26 cellular contexts compared by ENCODE assay signal in the genomic region with DNA sequence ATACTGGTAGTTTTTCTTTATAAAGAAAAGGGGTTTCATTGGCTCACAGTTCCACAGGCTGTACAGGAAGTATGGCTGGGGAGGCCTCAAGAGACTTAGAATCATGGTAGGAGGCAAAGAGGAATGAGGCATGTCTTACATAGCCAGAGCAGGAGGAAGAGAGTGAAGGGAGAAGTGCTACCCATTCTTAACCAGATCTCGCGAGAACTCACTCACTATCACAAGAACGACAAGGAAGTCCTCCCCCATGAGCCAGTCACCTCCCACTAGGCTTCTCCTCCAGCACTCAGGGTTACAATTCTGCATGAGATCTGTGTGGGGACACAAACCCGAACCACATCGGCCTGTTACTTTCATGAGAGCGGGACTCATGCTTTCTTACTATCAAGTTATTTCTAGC.
"Had no signal": no experiment of that assay in that cellular context is flagged by ENCODE, and none has a peak within 500 bp of the region (broad histone marks: within the 10 kb centered on the region; RNA-seq: fewer than 3 reads in every experiment).

No MANE protein-coding gene starts in this region.

- H3K4me3 ChIP-seq: ascending aorta, coronary artery, dorsolateral prefrontal cortex, ovary, prostate gland, sigmoid colon, suprapubic skin, tibial artery, upper lobe of right lung had no signal

- H3K4me1 ChIP-seq: ascending aorta, prostate gland, suprapubic skin, tibial artery, upper lobe of right lung had no signal

- ATAC-seq: activated CD4-positive, CD25-positive, alpha-beta regulatory T cell treated with anti-CD3 and anti-CD28 coated beads, Interleukin-2, amount 50 U/mL, for 24 hours; left cardiac atrium; left ventricle myocardium superior; T-cell; upper lobe of right lung had no signal

- H3K27me3 ChIP-seq: ascending aorta, ovary, sigmoid colon, suprapubic skin, tibial artery, upper lobe of right lung had no signal

- H3K27ac ChIP-seq: ascending aorta, coronary artery, dorsolateral prefrontal cortex, ovary, prostate gland, sigmoid colon, suprapubic skin, tibial artery, upper lobe of right lung, VCaP had no signal

- H3K36me3 ChIP-seq: ascending aorta, ovary, prostate gland, sigmoid colon, suprapubic skin, tibial artery, upper lobe of right lung had no signal

- H3K9me3 ChIP-seq: ascending aorta, ovary, prostate gland, sigmoid colon, suprapubic skin, tibial artery, upper lobe of right lung had no signal

- DNase-seq: activated CD4-positive, alpha-beta T cell treated with anti-CD3 and anti-CD28 coated beads for 48 hours; activated CD4-positive, alpha-beta T cell treated with anti-CD3 and anti-CD28 coated beads, Interleukin-2, amount 50 U/mL, for 48 hours; activated CD8-positive, alpha-beta memory T cell treated with anti-CD3 and anti-CD28 coated beads for 24 hours; activated effector memory CD4-positive, alpha-beta T cell treated with anti-CD3 and anti-CD28 coated beads, Interleukin-2, amount 50 U/mL, for 16 hours; activated naive CD4-positive, alpha-beta T cell treated with anti-CD3 and anti-CD28 coated beads, Interleukin-2, amount 10 ng/mL, durations not matched to agents 7 days and 5 days; activated naive CD8-positive, alpha-beta T cell treated with anti-CD3 and anti-CD28 coated beads, Interleukin-2, amount 10 ng/mL, durations not matched to agents 7 days and 5 days; activated T-cell treated with anti-CD3 and anti-CD28 coated beads, Interleukin-2, amount 50 U/mL, for 1 hour; dorsolateral prefrontal cortex; effector memory CD4-positive, alpha-beta T cell; left cardiac atrium; left ventricle myocardium superior; naive B cell; ovary; retina; sigmoid colon; small intestine; stimulated activated CD4-positive, alpha-beta T cell treated with anti-CD3 and anti-CD28 coated beads, Interleukin-4, amount 100 ng/mL, for 24 hours; T-cell; tibial artery; upper lobe of right lung had no signal
